21 cellular contexts compared by ENCODE assay signal in genomic region chr22:22759889-22760546, GRCh38.
DNase-seq lines count a peak whose midpoint lies in the region; ATAC-seq and TF ChIP-seq lines count a peak whose summit lies in the region.
"Had no signal": no experiment of that assay in that cellular context is flagged by ENCODE, and none has a peak within 500 bp of the region (broad histone marks: within the 10 kb centered on the region; RNA-seq: fewer than 3 reads in every experiment).

No MANE protein-coding gene starts in this region.

- peak overlapping the region; percentile 21 for H3K27ac Mint-ChIP-seq in stimulated activated naive CD8-positive, alpha-beta T cell treated with anti-CD3 and anti-CD28 coated beads, Interleukin-15, Interleukin-2, amounts not matched to agents 100 ng/mL and 50 ng/mL, for 24 hours
- peak overlapping the region; percentile 97 for H3K27ac Mint-ChIP-seq in central memory CD8-positive, alpha-beta T cell (ENCODE audit: low read depth)
- H3K27ac Mint-ChIP-seq in MCF 10A (ENCODE audit: low read depth, unreplicated experiment): no peak overlapping the region
- H3K27ac Mint-ChIP-seq: IgD-negative memory B cell had no signal

- H3K36me3 Mint-ChIP-seq in stimulated activated naive CD8-positive, alpha-beta T cell treated with anti-CD3 and anti-CD28 coated beads, Interleukin-15, Interleukin-2, amounts not matched to agents 100 ng/mL and 50 ng/mL, for 24 hours (ENCODE audit: low read depth): no peaks in the 10 kb centered on the region
- peaks cover 2% of the 10 kb centered on the region for H3K36me3 Mint-ChIP-seq in central memory CD8-positive, alpha-beta T cell (ENCODE audit: insufficient read depth)
- no peaks in the 10 kb centered on the region for H3K36me3 Mint-ChIP-seq in MCF 10A (ENCODE audit: insufficient read depth, unreplicated experiment)
- H3K36me3 Mint-ChIP-seq: IgD-negative memory B cell had no signal

- no peak for DNase-seq in stimulated activated naive CD8-positive, alpha-beta T cell treated with anti-CD3 and anti-CD28 coated beads, Interleukin-15, Interleukin-2, amounts not matched to agents 100 U/mL and 50 U/mL, for 24 hours
- no peak for DNase-seq in central memory CD8-positive, alpha-beta T cell (ENCODE audit: low spot score in 2 of 2)
- DNase-seq in islet precursor cell (peak; percentile 2), activated gamma-delta T cell treated with Interleukin-2 at 50 U/mL for 16 hours (no peak), AG20443 (ENCODE audit: low spot score) (no peak), activated gamma-delta T cell (lab: John Stamatoyannopoulos, UW) (no peak), MCF 10A (ENCODE audit: unreplicated experiment) (no peak)
- DNase-seq: Calu3, DMS153, GDM1, H7, Karpas-422, NCI-H1417, NCI-H1694 treated with DMSO at 0.1 percent for 48 hours, NCI-H2081 treated with DMSO at 0.1 percent for 48 hours, NCI-H2171 treated with DMSO at 0.1 percent for 48 hours, NCI-H524 treated with DMSO at 0.1 percent for 48 hours, Peyer's patch had no signal

- no peaks in the 10 kb centered on the region for H3K27me3 Mint-ChIP-seq in stimulated activated naive CD8-positive, alpha-beta T cell treated with anti-CD3 and anti-CD28 coated beads, Interleukin-15, Interleukin-2, amounts not matched to agents 100 ng/mL and 50 ng/mL, for 24 hours
- no peaks in the 10 kb centered on the region for H3K27me3 Mint-ChIP-seq in central memory CD8-positive, alpha-beta T cell
- no peaks in the 10 kb centered on the region for H3K27me3 Mint-ChIP-seq in MCF 10A (ENCODE audit: insufficient read depth, unreplicated experiment)

- H3K4me3 Mint-ChIP-seq in stimulated activated naive CD8-positive, alpha-beta T cell treated with anti-CD3 and anti-CD28 coated beads, Interleukin-15, Interleukin-2, amounts not matched to agents 100 ng/mL and 50 ng/mL, for 24 hours: no peak overlapping the region
- peak overlapping the region; percentile 94 for H3K4me3 Mint-ChIP-seq in central memory CD8-positive, alpha-beta T cell
- no peak overlapping the region for H3K4me3 Mint-ChIP-seq in MCF 10A (ENCODE audit: unreplicated experiment)

- no peaks in the 10 kb centered on the region for H3K9me3 Mint-ChIP-seq in stimulated activated naive CD8-positive, alpha-beta T cell treated with anti-CD3 and anti-CD28 coated beads, Interleukin-15, Interleukin-2, amounts not matched to agents 100 ng/mL and 50 ng/mL, for 24 hours
- H3K9me3 Mint-ChIP-seq in central memory CD8-positive, alpha-beta T cell: no peaks in the 10 kb centered on the region
- H3K9me3 Mint-ChIP-seq in MCF 10A (ENCODE audit: unreplicated experiment): no peaks in the 10 kb centered on the region
- H3K9me3 Mint-ChIP-seq: IgD-negative memory B cell had no signal

- CTCF ChIA-PET in MCF 10A (lab: Yijun Ruan, JAX): interaction anchor here (1.0 to 1.1 kb wide), 2 partner anchors 14 to 93 kb away, joined by 3 to 5 read pairs; no protein-coding TSS in a partner anchor

- BruUV-seq in MCF 10A (replicated peaks; lab: Mats Ljungman, UMichigan): no TSS peak

- POLR2A ChIA-PET in MCF 10A (lab: Yijun Ruan, JAX): no interaction called here

- ATAC-seq in stimulated activated naive CD8-positive, alpha-beta T cell treated with anti-CD3 and anti-CD28 coated beads, Interleukin-15, Interleukin-2, amounts not matched to agents 100 U/mL and 50 U/mL, for 24 hours: no peak
- no peak for ATAC-seq in central memory CD8-positive, alpha-beta T cell (replicated peaks; ENCODE audit: extremely low read depth, poor library complexity, severe bottlenecking)
- ATAC-seq: SK-N-SH treated with all-trans-retinoic acid at 6 μM for 48 hours had no signal

- intact Hi-C loops in MCF 10A (cut with micrococcal nuclease): no loop called here

- H3K4me1 Mint-ChIP-seq in stimulated activated naive CD8-positive, alpha-beta T cell treated with anti-CD3 and anti-CD28 coated beads, Interleukin-15, Interleukin-2, amounts not matched to agents 100 ng/mL and 50 ng/mL, for 24 hours (ENCODE audit: low read depth): peaks cover 30% of the 10 kb centered on the region
- peaks cover 87% of the 10 kb centered on the region for H3K4me1 Mint-ChIP-seq in central memory CD8-positive, alpha-beta T cell
- H3K4me1 Mint-ChIP-seq in MCF 10A (ENCODE audit: insufficient read depth, unreplicated experiment): no peaks in the 10 kb centered on the region

- no peak for TF ChIP-seq CTCF in MCF 10A (IDR thresholded peaks at IDR 0.05; ENCODE audit: unreplicated experiment)
